ENCODE assay signal across 24 cellular contexts in the genomic region with DNA sequence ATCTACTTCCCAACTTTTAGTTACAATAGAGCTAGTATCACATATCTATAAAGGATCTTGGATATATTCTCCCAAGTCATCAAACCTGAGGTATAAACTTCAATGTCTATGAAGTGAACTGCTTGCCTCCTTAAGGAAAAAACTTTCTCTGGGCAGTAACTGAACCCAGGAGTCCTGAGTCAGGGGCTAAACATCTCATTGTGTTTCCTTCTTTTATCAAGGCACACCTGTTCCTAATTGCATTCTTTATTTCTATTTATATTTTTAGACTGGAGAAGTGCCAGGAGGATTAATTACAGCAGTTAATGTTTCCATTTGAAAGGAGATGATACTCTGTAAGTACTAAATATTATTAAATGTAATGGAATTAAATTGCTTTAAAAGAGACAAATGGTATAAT.
"Had no signal": no experiment of that assay in that cellular context is flagged by ENCODE, and none has a peak within 500 bp of the region (broad histone marks: within the 10 kb centered on the region; RNA-seq: fewer than 3 reads in every experiment).

No MANE protein-coding gene starts in this region.

- H3K9ac ChIP-seq: SK-N-SH had no signal

- DNase-seq: activated CD4-positive, alpha-beta memory T cell treated with anti-CD3 and anti-CD28 coated beads, Interleukin-2, amount 10 ng/mL, durations not matched to agents 7 days and 5 days; activated CD4-positive, alpha-beta T cell treated with anti-CD3 and anti-CD28 coated beads for 36 hours; activated CD4-positive, alpha-beta T cell treated with anti-CD3 and anti-CD28 coated beads, Interleukin-2, amount 50 U/mL, for 1 hour; activated CD8-positive, alpha-beta memory T cell treated with anti-CD3 and anti-CD28 coated beads, Interleukin-2, amount 50 U/mL, for 4 hours; activated gamma-delta T cell treated with Interleukin-2 at 50 U/mL for 16 hours; activated naive CD4-positive, alpha-beta T cell treated with anti-CD3 and anti-CD28 coated beads, Interleukin-2, amount 10 ng/mL, durations not matched to agents 7 days and 5 days; activated naive CD8-positive, alpha-beta T cell treated with anti-CD3 and anti-CD28 coated beads for 36 hours; activated T-cell treated with anti-CD3 and anti-CD28 coated beads, Interleukin-2, amount 50 U/mL, for 72 hours; brain microvascular endothelial cell; MM.1S; NCI-H187 treated with DMSO at 0.1 percent for 48 hours; NCI-H2081 treated with DMSO at 0.1 percent for 48 hours; NCI-H510A treated with DMSO at 0.1 percent for 48 hours; NCI-H774; NK-92 treated with Interleukin-12 subunit alpha and Interleukin-12 subunit beta, amount 100 ng/mL, for 24 hours; OCI-M1; Peyer's patch; Right ventricle myocardium superior; SJCRH30; SK-N-SH; T-helper 1 cell had no signal

- H3K27me3 ChIP-seq: brain microvascular endothelial cell, cardiac muscle cell, Peyer's patch, SJCRH30 had no signal

- H3K27ac ChIP-seq: brain microvascular endothelial cell, cardiac muscle cell, Peyer's patch, RWPE1, SJCRH30, VCaP had no signal

- H3K4me1 ChIP-seq: Peyer's patch, SJCRH30 had no signal

- H3K4me3 ChIP-seq: cardiac muscle cell, Peyer's patch, SJCRH30 had no signal

- H3K36me3 ChIP-seq: brain microvascular endothelial cell, cardiac muscle cell, Peyer's patch, SJCRH30 had no signal

- H3K4me2 ChIP-seq: SK-N-SH had no signal

- H3K9me3 ChIP-seq: Peyer's patch, SJCRH30, SK-N-SH had no signal
